In the genomic region with DNA sequence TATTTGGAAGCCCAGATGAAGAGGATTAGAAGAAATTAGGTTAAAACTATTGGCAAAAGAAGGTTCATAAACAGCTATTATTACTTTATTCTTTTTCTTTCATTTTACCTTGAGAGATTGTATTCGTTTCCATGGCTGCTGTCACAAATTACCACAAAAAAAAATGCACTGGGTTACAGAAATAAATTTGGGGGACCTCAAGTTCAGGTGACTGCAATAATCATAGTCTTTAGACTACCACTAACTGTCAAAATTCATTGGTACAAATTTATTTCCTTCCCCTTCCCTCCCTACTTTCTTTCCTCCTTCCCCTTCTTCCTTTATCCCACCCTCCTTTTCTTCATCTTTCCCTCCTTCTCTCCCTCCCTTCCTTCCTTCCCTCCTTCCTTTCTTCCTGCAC, we compare ENCODE assay signal across 33 cellular contexts.
"Had no signal": no experiment of that assay in that cellular context is flagged by ENCODE, and none has a peak within 500 bp of the region (broad histone marks: within the 10 kb centered on the region; RNA-seq: fewer than 3 reads in every experiment).

No MANE protein-coding gene starts in this region.

- FAIRE-seq: astrocyte, bronchial epithelial cell had no signal

- H3K27me3 ChIP-seq: adrenal gland, ascending aorta, body of pancreas, brain microvascular endothelial cell, breast epithelium, cardiac muscle cell had no signal

- H3K4me3 ChIP-seq: adrenal gland, ascending aorta, body of pancreas, breast epithelium, cardiac muscle cell had no signal

- H3K4me1 ChIP-seq: adrenal gland, ascending aorta, body of pancreas, breast epithelium had no signal

- H3K9me3 ChIP-seq: adrenal gland, ascending aorta, body of pancreas, breast epithelium had no signal

- ATAC-seq: activated naive CD4-positive, alpha-beta T cell treated with anti-CD3 and anti-CD28 coated beads, Interleukin-2, amount 50 U/mL, for 72 hours; activated naive CD8-positive, alpha-beta T cell treated with anti-CD3 and anti-CD28 coated beads, Interleukin-2, amount 50 U/mL, for 24 hours; activated T-cell treated with anti-CD3 and anti-CD28 coated beads, Interleukin-2, amount 50 U/mL, for 4 hours; activated T-cell treated with anti-CD3 and anti-CD28 coated beads, Interleukin-2, amount 50 U/mL, for 72 hours; activated T-helper 17 cell treated with anti-CD3 and anti-CD28 coated beads, Interleukin-2, amount 50 U/mL, for 72 hours; body of pancreas had no signal

- H3K36me3 ChIP-seq: adrenal gland, ascending aorta, brain microvascular endothelial cell, breast epithelium, cardiac muscle cell had no signal

- H3K27ac ChIP-seq: adrenal gland, ascending aorta, body of pancreas, brain microvascular endothelial cell, breast epithelium, cardiac muscle cell had no signal

- DNase-seq: activated effector memory CD4-positive, alpha-beta T cell treated with anti-CD3 and anti-CD28 coated beads, Interleukin-2, amount 50 U/mL, for 16 hours; activated effector memory CD4-positive, alpha-beta T cell treated with Interleukin-2 at 50 U/mL for 16 hours; activated gamma-delta T cell; activated gamma-delta T cell treated with Interleukin-2 at 50 U/mL for 16 hours; activated naive CD4-positive, alpha-beta T cell; activated naive CD4-positive, alpha-beta T cell treated with anti-CD3 and anti-CD28 coated beads for 36 hours; activated naive CD4-positive, alpha-beta T cell treated with anti-CD3 and anti-CD28 coated beads, Interleukin-2, amount 10 ng/mL, durations not matched to agents 7 days and 5 days; activated naive CD4-positive, alpha-beta T cell treated with anti-CD3 and anti-CD28 coated beads, Interleukin-2, amount 50 U/mL, for 16 hours; activated naive CD4-positive, alpha-beta T cell treated with Interleukin-2 at 50 U/mL for 16 hours; activated naive CD8-positive, alpha-beta T cell treated with anti-CD3 and anti-CD28 coated beads for 36 hours; activated naive CD8-positive, alpha-beta T cell treated with anti-CD3 and anti-CD28 coated beads, Interleukin-2, amount 10 ng/mL, durations not matched to agents 7 days and 5 days; activated naive CD8-positive, alpha-beta T cell treated with anti-CD3 and anti-CD28 coated beads, Interleukin-2, amount 50 U/mL, for 24 hours; activated T-cell treated with anti-CD3 and anti-CD28 coated beads, Interleukin-2, amount 50 U/mL, for 24 hours; activated T-cell treated with anti-CD3 and anti-CD28 coated beads, Interleukin-2, amount 50 U/mL, for 4 hours; activated T-cell treated with anti-CD3 and anti-CD28 coated beads, Interleukin-2, amount 50 U/mL, for 48 hours; activated T-cell treated with anti-CD3 and anti-CD28 coated beads, Interleukin-2, amount 50 U/mL, for 72 hours; adrenal gland; amniotic stem cell; amygdala; anterior cingulate cortex; aorta; body of pancreas; brain microvascular endothelial cell; caudate nucleus; central memory CD4-positive, alpha-beta T cell; cerebellar nuclear complex had no signal
